In genomic region chr22:24153353-24153752, GRCh38 we compare ENCODE assay signal across 9 cellular contexts. TPM values are rescaled to one million over a fixed set of nuclear protein-coding genes. Genes with fewer than 3 reads are reported as not detected.
DNase-seq lines count a peak whose midpoint lies in the region; ATAC-seq lines count a peak whose summit lies in the region.
"Had no signal": no experiment of that assay in that cellular context is flagged by ENCODE, and none has a peak within 500 bp of the region (broad histone marks: within the 10 kb centered on the region; RNA-seq: fewer than 3 reads in every experiment).

No MANE protein-coding gene starts in this region.

- peaks cover 3% of the 10 kb centered on the region for H3K36me3 ChIP-seq in thymus (ENCODE audit: control insufficient read depth, insufficient read depth)
- no peaks in the 10 kb centered on the region; the same call in 1 of the 2 replicates for H3K36me3 ChIP-seq in SJCRH30

- peaks cover 2% of the 10 kb centered on the region for H3K36me3 Mint-ChIP-seq in activated T-cell treated with anti-CD3 and anti-CD28 coated beads, Interleukin-2, amount 50 U/mL, for 4 hours (ENCODE audit: insufficient read depth)

- peak; percentile 44 for DNase-seq in activated T-cell treated with anti-CD3 and anti-CD28 coated beads, Interleukin-2, amount 50 U/mL, for 1 hour
- no peak for DNase-seq in activated T-cell treated with anti-CD3 and anti-CD28 coated beads, Interleukin-2, amount 50 U/mL, for 4 hours
- DNase-seq in activated CD4-positive, alpha-beta T cell treated with anti-CD3 and anti-CD28 coated beads for 1 hour = peak; percentile 25
- peak; percentile 31 for DNase-seq in effector CD4-positive, alpha-beta T cell
- DNase-seq in putamen (ENCODE audit: low spot score) = no peak
- DNase-seq in germinal center (ENCODE audit: low spot score) = no peak
- DNase-seq in SJCRH30 = no peak

- peaks cover 42% of the 10 kb centered on the region for H3K4me1 ChIP-seq in thymus (ENCODE audit: control insufficient read depth, insufficient read depth, low read length)
- peaks cover 21% of the 10 kb centered on the region for H3K4me1 ChIP-seq in SJCRH30

- H3K4me1 Mint-ChIP-seq in activated T-cell treated with anti-CD3 and anti-CD28 coated beads, Interleukin-2, amount 50 U/mL, for 4 hours (ENCODE audit: low read depth) = peaks cover 68% of the 10 kb centered on the region

- H3K4me3 ChIP-seq in thymus (ENCODE audit: low read length) = peak overlapping the region; percentile 1
- no peak overlapping the region for H3K4me3 ChIP-seq in SJCRH30
- H3K4me3 ChIP-seq: GM23338 had no signal

- no peaks in the 10 kb centered on the region for H3K9me3 Mint-ChIP-seq in activated T-cell treated with anti-CD3 and anti-CD28 coated beads, Interleukin-2, amount 50 U/mL, for 4 hours
- H3K9me3 Mint-ChIP-seq: GM23338 had no signal

- 45% methylated on average over 3 of the region's 3 CpGs for WGBS in thymus

- H3K27me3 ChIP-seq in thymus (ENCODE audit: control insufficient read depth, insufficient read depth) = no peaks in the 10 kb centered on the region
- no peaks in the 10 kb centered on the region for H3K27me3 ChIP-seq in SJCRH30

- no peak for ATAC-seq in activated T-cell treated with anti-CD3 and anti-CD28 coated beads, Interleukin-2, amount 50 U/mL, for 4 hours
- ATAC-seq: GM23338 had no signal

- no peaks in the 10 kb centered on the region for H3K27me3 Mint-ChIP-seq in activated T-cell treated with anti-CD3 and anti-CD28 coated beads, Interleukin-2, amount 50 U/mL, for 4 hours (ENCODE audit: low read depth)

- H3K27ac ChIP-seq in thymus (ENCODE audit: low read depth) (peak overlapping the region; percentile 98), SJCRH30 (no peak overlapping the region)

- H3K4me3 Mint-ChIP-seq in activated T-cell treated with anti-CD3 and anti-CD28 coated beads, Interleukin-2, amount 50 U/mL, for 4 hours = no peak overlapping the region
- H3K4me3 Mint-ChIP-seq: GM23338 had no signal

- H3K9me3 ChIP-seq in thymus (ENCODE audit: control insufficient read depth) (no peaks in the 10 kb centered on the region), SJCRH30 (replicated peaks) (no peaks in the 10 kb centered on the region)

RNA-seq across cellular contexts. Expression of gene SUSD2, which starts 27.9 kb away (rescaled TPM):
- 1 to 10 TPM; 1.2 to 1.7 (median 1.6) TPM for total RNA-seq in activated T-cell treated with anti-CD3 and anti-CD28 coated beads, Interleukin-2, amount 50 U/mL, for 4 hours
- polyA plus RNA-seq in thymus = 4.1 TPM
- total RNA-seq in SJCRH30 (2014; rRNA removed; shearing (Covaris generic)) = 0.08 TPM in 1 of 2 replicates, not detected in the other

Comparison
In these comparisons a context has a peak if more than half of its experiments do, and no peak if none do; other contexts are left out.
1. DNase-seq: peak in activated T-cell treated with anti-CD3 and anti-CD28 coated beads, Interleukin-2, amount 50 U/mL, for 1 hour (single experiment), activated CD4-positive, alpha-beta T cell treated with anti-CD3 and anti-CD28 coated beads for 1 hour (single experiment) and effector CD4-positive, alpha-beta T cell (single experiment); none in activated T-cell treated with anti-CD3 and anti-CD28 coated beads, Interleukin-2, amount 50 U/mL, for 4 hours (single experiment), putamen (single experiment), germinal center (single experiment) and SJCRH30 (0 of 2).